In the genomic region with DNA sequence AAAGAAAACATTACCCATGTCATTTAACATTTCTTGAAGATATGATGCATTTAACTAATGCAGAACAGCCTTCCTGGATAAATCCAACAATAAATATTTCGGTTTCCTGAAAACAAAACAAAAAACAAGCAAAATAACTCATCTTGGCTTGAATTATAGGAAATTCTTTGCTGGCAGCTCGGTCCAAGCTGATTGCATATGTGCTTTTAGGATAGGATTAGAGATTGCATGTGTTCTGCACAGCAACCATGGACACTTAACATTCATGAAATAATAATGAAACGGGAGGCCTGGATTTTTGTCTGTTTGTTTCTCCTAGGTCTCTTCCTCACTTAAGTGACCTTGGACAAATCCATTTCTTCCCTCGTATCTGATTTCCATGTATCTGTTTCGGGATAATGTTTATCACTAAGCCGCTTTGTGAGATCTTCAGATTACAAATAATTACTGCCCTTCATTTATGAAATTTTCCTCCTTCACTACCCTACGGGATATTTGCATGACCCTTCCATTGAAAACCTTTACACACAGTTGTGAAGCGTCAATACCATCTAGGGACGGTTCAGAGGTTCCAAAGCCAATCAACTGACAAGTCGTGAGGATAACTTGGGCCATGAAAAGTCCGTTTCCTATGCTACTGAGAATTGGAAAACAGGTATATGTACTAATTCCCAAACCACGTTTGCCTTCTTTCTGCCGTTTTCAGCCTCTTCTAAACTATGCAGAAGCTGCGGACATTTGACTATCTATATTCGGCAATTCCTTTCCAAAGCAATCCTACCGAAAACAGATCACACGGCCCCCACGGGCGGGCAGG, we compare ENCODE assay signal across 8 cellular contexts. TPM values are rescaled to one million over a fixed set of nuclear protein-coding genes. Genes with fewer than 3 reads are reported as not detected.
DNase-seq lines count a peak whose midpoint lies in the region; ATAC-seq and TF ChIP-seq lines count a peak whose summit lies in the region.

No MANE protein-coding gene starts in this region.

- peak overlapping the region; percentile 84 for H3K27ac Mint-ChIP-seq in activated CD4-positive, alpha-beta memory T cell treated with anti-CD3 and anti-CD28 coated beads for 36 hours

- H3K9me3 ChIP-seq in HEK293 (ENCODE audit: control insufficient read depth, insufficient read depth, low read depth, low read length) (no peaks in the 10 kb centered on the region), hepatocyte (ENCODE audit: low read depth) (no peaks in the 10 kb centered on the region), spleen (no peaks in the 10 kb centered on the region)

- H3K4me2 ChIP-seq in hepatocyte = peak overlapping the region; percentile 89

- H3K27ac ChIP-seq in HEK293 (ENCODE audit: extremely low read depth, low read depth, low read length) = peak overlapping the region; percentile 97
- peak overlapping the region; percentile 100 for H3K27ac ChIP-seq in hepatocyte
- peak overlapping the region; percentile 99 to 100 (median 100) for H3K27ac ChIP-seq in spleen

- peak overlapping the region; percentile 87 for H2AFZ ChIP-seq in hepatocyte

- WGBS in hepatocyte (ENCODE audit: low lambda C conversion rate, missing lambda C conversion rate) = 17% methylated on average over 19 of the region's 19 CpGs
- 17 to 23% (median 18%) methylated on average over 19 of the region's 19 CpGs for WGBS in spleen, 5 donors

- no peak for TF ChIP-seq CTCF in AG04449 (IDR thresholded peaks at IDR 0.05; ENCODE audit: insufficient read depth, low read length, missing control alignments)
- no peak for TF ChIP-seq CTCF in HEK293 (tag by site-specific recombination; IDR thresholded peaks at IDR 0.05)
- no peak for TF ChIP-seq CTCF in hepatocyte (IDR thresholded peaks at IDR 0.05; ENCODE audit: poor library complexity)
- no peak for TF ChIP-seq CTCF in spleen (IDR thresholded peaks at IDR 0.05 in 8 of 11, conservative IDR thresholded peaks at IDR 0.05 in 3 of 11)
- no peak for TF ChIP-seq CTCF in GM13976 (IDR thresholded peaks at IDR 0.05; ENCODE audit: borderline replicate concordance, control extremely low read depth, extremely low read depth, insufficient read depth, missing control alignments)

- peaks cover 48% of the 10 kb centered on the region for H3K79me2 ChIP-seq in hepatocyte

- H3K4me1 ChIP-seq in HEK293 (ENCODE audit: control insufficient read depth, insufficient read depth, low read length) (peaks cover 14% of the 10 kb centered on the region; the same call in 1 of the 2 replicates), hepatocyte (ENCODE audit: insufficient read depth) (no peaks in the 10 kb centered on the region), spleen (peaks cover 24 to 47% (median 35%) of the 10 kb centered on the region in 6 donors)

- H3K27me3 ChIP-seq in hepatocyte (no peaks in the 10 kb centered on the region), spleen (replicated peaks in 1 of 7) (no peaks in the 10 kb centered on the region)

- H3K27me3 Mint-ChIP-seq in activated CD4-positive, alpha-beta memory T cell treated with anti-CD3 and anti-CD28 coated beads for 36 hours = no peaks in the 10 kb centered on the region

- no peaks in the 10 kb centered on the region for H3K9me3 Mint-ChIP-seq in activated CD4-positive, alpha-beta memory T cell treated with anti-CD3 and anti-CD28 coated beads for 36 hours

- H3K4me1 Mint-ChIP-seq in activated CD4-positive, alpha-beta memory T cell treated with anti-CD3 and anti-CD28 coated beads for 36 hours (ENCODE audit: low read depth) = peaks cover 31% of the 10 kb centered on the region

- peaks cover 36% of the 10 kb centered on the region for H3K36me3 Mint-ChIP-seq in activated CD4-positive, alpha-beta memory T cell treated with anti-CD3 and anti-CD28 coated beads for 36 hours

- no peak for ATAC-seq in GM18858 (IDR thresholded peaks at IDR 0.05; ENCODE audit: unreplicated experiment)

- no peak for TF ChIP-seq POLR2A in spleen (IDR thresholded peaks at IDR 0.05)

- in situ Hi-C loops in GM13976 (cut with MboI; ENCODE audit: low sequenced_read_pairs, unreplicated experiment) = no loop called here

- H3K9me2 ChIP-seq in hepatocyte (replicated peaks; ENCODE audit: insufficient read depth) = no peaks in the 10 kb centered on the region

- H3K4me3 ChIP-seq in AG04449 (ENCODE audit: low read depth, low read length) (peak overlapping the region; percentile 68), HEK293 (ENCODE audit: low read depth, low read length) (peak overlapping the region; percentile 89), hepatocyte (peak overlapping the region; percentile 84), spleen (peak overlapping the region; percentile 69 to 91 (median 76))

- peaks cover 14 to 22% of the 10 kb centered on the region in 2 experiments for H3K36me3 ChIP-seq in HEK293 (ENCODE audit: control insufficient read depth in 2 of 2, insufficient read depth in 1 of 2, low read length in 2 of 2)
- H3K36me3 ChIP-seq in hepatocyte (replicated peaks; ENCODE audit: insufficient read depth, low read depth) = peaks cover 3% of the 10 kb centered on the region
- peaks cover 0 to 49% (median 12%) of the 10 kb centered on the region in 6 donors for H3K36me3 ChIP-seq in spleen

- CTCF ChIA-PET in AG04449 (lab: Yijun Ruan, JAX) (interaction anchor here (1.0 to 1.5 kb wide), 4 partner anchors 12 to 66 kb away, joined by 3 to 5 read pairs (median 4); no protein-coding TSS in a partner anchor), HEK293 (lab: Yijun Ruan, JAX) (interaction anchor here (0.5 to 2.9 kb wide), 6 partner anchors 10 to 76 kb away, joined by 3 to 10 read pairs (median 5); partner anchors contain the start of gene SDE2)
- CTCF ChIA-PET in activated CD4-positive, alpha-beta memory T cell treated with anti-CD3 and anti-CD28 coated beads for 36 hours (lab: Charles Lee) = interaction anchor here (0.6 to 1.7 kb wide), 5 partner anchors 11 to 347 kb away, joined by 3 to 5 read pairs (median 4); partner anchors contain the start of genes PARP1 and SRP9

- POLR2A ChIA-PET in AG04449 (lab: Yijun Ruan, JAX) = interaction anchor here (1.2 to 1.7 kb wide), 3 partner anchors 8 to 62 kb away, joined by 3 to 12 read pairs (median 7); partner anchors contain the start of gene SDE2
- POLR2A ChIA-PET in HEK293 (lab: Yijun Ruan, JAX) = interaction anchor here (0.5 to 4.4 kb wide), 22 partner anchors 9 to 406 kb away, joined by 3 to 160 read pairs (median 12); partner anchors contain the start of genes LIN9, PARP1, PYCR2 and SDE2
- POLR2A ChIA-PET in activated CD4-positive, alpha-beta memory T cell treated with anti-CD3 and anti-CD28 coated beads for 36 hours (lab: Charles Lee) = interaction anchor here (1.1 to 3.4 kb wide), 11 partner anchors 16 to 593 kb away, joined by 3 to 45 read pairs (median 6); partner anchors contain the start of genes SDE2 and SRP9

- intact Hi-C loops in activated CD4-positive, alpha-beta memory T cell treated with anti-CD3 and anti-CD28 coated beads for 36 hours (cut with micrococcal nuclease) = loop anchor here (5.0 to 10.0 kb wide), 2 partner anchors 136 to 634 kb away; partner anchors contain the start of genes LBR and PYCR2
- intact Hi-C loops in spleen (cut with DNase I; ENCODE audit: low total_unique reads) = no loop called here

- peaks cover 27% of the 10 kb centered on the region for H4K20me1 ChIP-seq in hepatocyte (ENCODE audit: insufficient read depth, poor library complexity, severe bottlenecking)

- DNase-seq in AG04449 (ENCODE audit: low read depth, low spot score) (no peak), hepatocyte (ENCODE audit: low spot score) (no peak), spleen (no peak), GM13976 (ENCODE audit: low spot score) (no peak)
- no peak for DNase-seq in activated CD4-positive, alpha-beta memory T cell treated with anti-CD3 and anti-CD28 coated beads for 36 hours
- no peak for DNase-seq in stimulated activated CD4-positive, alpha-beta T cell treated with anti-CD3 and anti-CD28 coated beads, Interleukin-12 subunit alpha, Interleukin-12 subunit beta, amount 100 ng/mL, for 4 hours

- H3K4me3 Mint-ChIP-seq in activated CD4-positive, alpha-beta memory T cell treated with anti-CD3 and anti-CD28 coated beads for 36 hours = peak overlapping the region; percentile 85

TF ChIP-seq in HEK293, 187 proteins besides CTCF, POLR2A, EP300 and RAD21 (continues in another document):
- TF ChIP-seq IKZF3 (tag by site-specific recombination; IDR thresholded peaks at IDR 0.05) (peak; percentile 45; the same call in 1 of the 2 replicates), ZNF132 (tag by site-specific recombination; IDR thresholded peaks at IDR 0.05; ENCODE audit: borderline replicate concordance) (no peak), ZNF37A (tag by site-specific recombination; IDR thresholded peaks at IDR 0.05) (no peak), PRDM10 (tag by site-specific recombination; IDR thresholded peaks at IDR 0.05) (peak; percentile 68), ZNF529 (tag by site-specific recombination; IDR thresholded peaks at IDR 0.05; ENCODE audit: insufficient replicate concordance) (peak; percentile 2), ZBTB17 (tag by site-specific recombination; IDR thresholded peaks at IDR 0.05) (peak; percentile 90; the same call in 1 of the 2 replicates)

RNA-seq across cellular contexts. Expression of gene H3-3A, which starts 1.3 kb away (rescaled TPM):
- total RNA-seq in activated CD4-positive, alpha-beta memory T cell treated with anti-CD3 and anti-CD28 coated beads for 36 hours = 100 to 1,000 TPM; 317 to 320 TPM
- total RNA-seq in hepatocyte (617 and 722 TPM in 2 replicates), spleen (100 to 1,000 TPM; 362 to 685 (median 490) TPM)
- polyA plus RNA-seq in hepatocyte (528 and 543 TPM in 2 replicates), spleen (1,000 to 10,000 TPM in 1 of 3 donors, 100 to 1,000 TPM in 2; 837 to 1,089 (median 864) TPM)
